Comparison of ENCODE assay signal across 9 cellular contexts in the genomic region with DNA sequence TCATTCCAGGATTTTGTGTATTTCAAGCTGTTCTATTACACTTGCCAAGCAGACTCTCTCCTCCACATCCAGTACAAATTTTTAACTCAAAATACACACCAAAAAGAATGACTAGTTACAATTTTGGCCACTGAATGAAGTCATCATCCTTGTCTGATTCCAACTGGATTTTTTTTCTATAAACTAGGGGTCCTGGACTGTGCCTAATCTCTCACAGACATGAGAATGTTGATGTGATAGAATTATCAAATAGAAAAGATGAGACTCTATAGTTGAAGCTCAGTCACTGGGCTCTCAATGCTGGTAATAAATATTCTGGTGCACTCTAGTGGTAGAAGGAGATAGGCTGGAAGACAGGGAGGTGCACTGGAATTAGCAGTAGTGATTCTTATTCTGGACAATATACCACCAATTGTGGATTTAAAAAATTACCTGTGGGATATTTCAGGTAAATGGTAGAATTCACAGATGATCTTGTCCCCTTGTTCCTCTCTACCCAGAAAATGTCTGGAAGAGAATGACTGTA.
DNase-seq lines count a peak whose midpoint lies in the region; ATAC-seq and TF ChIP-seq lines count a peak whose summit lies in the region.
"Had no signal": no experiment of that assay in that cellular context is flagged by ENCODE, and none has a peak within 500 bp of the region (broad histone marks: within the 10 kb centered on the region; RNA-seq: fewer than 3 reads in every experiment).

No MANE protein-coding gene starts in this region.

- H3K9me3 Mint-ChIP-seq in activated naive CD8-positive, alpha-beta T cell treated with anti-CD3 and anti-CD28 coated beads, Interleukin-2, amount 50 U/mL, for 24 hours: no peaks in the 10 kb centered on the region
- H3K9me3 Mint-ChIP-seq: dendritic cell treated with granulocyte-macrophage colony-stimulating factor and Interleukin-4, amounts not matched to agents 40 ng/mL and 50 ng/mL, for 4 days had no signal

- H3K4me3 ChIP-seq in lower leg skin (ENCODE audit: low read depth, poor library complexity, severe bottlenecking): no peak overlapping the region

- no peaks in the 10 kb centered on the region for H3K4me1 Mint-ChIP-seq in activated naive CD8-positive, alpha-beta T cell treated with anti-CD3 and anti-CD28 coated beads, Interleukin-2, amount 50 U/mL, for 24 hours

- in situ Hi-C loops in KBM-7 (cut with MboI; ENCODE audit: low pct_unique_long_range_greater_than_20kb, low sequenced_read_pairs): no loop called here

- no peak overlapping the region for H3K4me3 Mint-ChIP-seq in activated naive CD8-positive, alpha-beta T cell treated with anti-CD3 and anti-CD28 coated beads, Interleukin-2, amount 50 U/mL, for 24 hours
- H3K4me3 Mint-ChIP-seq: dendritic cell treated with granulocyte-macrophage colony-stimulating factor and Interleukin-4, amounts not matched to agents 40 ng/mL and 50 ng/mL, for 4 days had no signal

- no peak overlapping the region for H3K27ac Mint-ChIP-seq in activated naive CD8-positive, alpha-beta T cell treated with anti-CD3 and anti-CD28 coated beads, Interleukin-2, amount 50 U/mL, for 24 hours
- H3K27ac Mint-ChIP-seq: dendritic cell treated with granulocyte-macrophage colony-stimulating factor and Interleukin-4, amounts not matched to agents 40 ng/mL and 50 ng/mL, for 4 days had no signal

- no peak for TF ChIP-seq POLR2A in lower leg skin (IDR thresholded peaks at IDR 0.05)

- H3K36me3 Mint-ChIP-seq in activated naive CD8-positive, alpha-beta T cell treated with anti-CD3 and anti-CD28 coated beads, Interleukin-2, amount 50 U/mL, for 24 hours (ENCODE audit: low read depth): no peaks in the 10 kb centered on the region

- peaks cover 5% of the 10 kb centered on the region for H3K27me3 Mint-ChIP-seq in activated naive CD8-positive, alpha-beta T cell treated with anti-CD3 and anti-CD28 coated beads, Interleukin-2, amount 50 U/mL, for 24 hours
- H3K27me3 Mint-ChIP-seq: dendritic cell treated with granulocyte-macrophage colony-stimulating factor and Interleukin-4, amounts not matched to agents 40 ng/mL and 50 ng/mL, for 4 days had no signal

- intact Hi-C loops in lower leg skin (cut with DNase I; ENCODE audit: low total_unique reads): loop anchor here (5.0 kb wide), 1 partner anchor 203 kb away; the partner anchor contains the start of gene SLC17A6

- DNase-seq in DMS153 treated with DMSO at 0.1 percent for 48 hours (lab: John Stamatoyannopoulos, UW; ENCODE audit: unreplicated experiment): peak; percentile 26
- peak; percentile 3 for DNase-seq in KBM-7
- peak; percentile 17 for DNase-seq in amniotic stem cell (lab: John Stamatoyannopoulos, UW)
- DNase-seq in lung microvascular endothelial cell (ENCODE audit: low read depth in 2 of 2): peak; percentile 42 to 49
- no peak for DNase-seq in lower leg skin (ENCODE audit: low spot score in 2 of 2)
- DNase-seq in activated naive CD8-positive, alpha-beta T cell treated with anti-CD3 and anti-CD28 coated beads, Interleukin-2, amount 50 U/mL, for 24 hours: no peak

- ATAC-seq in HG03280 (IDR thresholded peaks at IDR 0.05; ENCODE audit: unreplicated experiment): no peak
- no peak for ATAC-seq in GM21737 (IDR thresholded peaks at IDR 0.05; ENCODE audit: unreplicated experiment)
- no peak for ATAC-seq in activated naive CD8-positive, alpha-beta T cell treated with anti-CD3 and anti-CD28 coated beads, Interleukin-2, amount 50 U/mL, for 24 hours

- no peak for TF ChIP-seq CTCF in lower leg skin (IDR thresholded peaks at IDR 0.05)

Comparison
In these comparisons a context has a peak if more than half of its experiments do, and no peak if none do; other contexts are left out.
1. DNase-seq: peak in DMS153 treated with DMSO at 0.1 percent for 48 hours (single experiment), KBM-7 (single experiment), amniotic stem cell (single experiment) and lung microvascular endothelial cell (2 of 2); none in lower leg skin (0 of 2) and activated naive CD8-positive, alpha-beta T cell treated with anti-CD3 and anti-CD28 coated beads, Interleukin-2, amount 50 U/mL, for 24 hours (single experiment).